Comparison of ENCODE assay signal across 12 cellular contexts in genomic region chr3:185561958-185562357, GRCh38. TPM values are rescaled to one million over a fixed set of nuclear protein-coding genes. Genes with fewer than 3 reads are reported as not detected.
DNase-seq lines count a peak whose midpoint lies in the region; ATAC-seq and TF ChIP-seq lines count a peak whose summit lies in the region.
"Had no signal": no experiment of that assay in that cellular context is flagged by ENCODE, and none has a peak within 500 bp of the region (broad histone marks: within the 10 kb centered on the region; RNA-seq: fewer than 3 reads in every experiment).

No MANE protein-coding gene starts in this region.

- peak; percentile 41 for DNase-seq in GF-D8 (lab: John Stamatoyannopoulos, UW)
- DNase-seq in occipital lobe (lab: John Stamatoyannopoulos, UW): no peak
- DNase-seq in GM19240 (ENCODE audit: insufficient read length, low spot score): no peak
- DNase-seq in glutamatergic neuron: no peak
- DNase-seq: HFFc6, hippocampal formation had no signal

- H3K27me3 ChIP-seq in BLaER1: peaks cover 3% of the 10 kb centered on the region; the same call in 1 of the 2 replicates
- H3K27me3 ChIP-seq in mucosa of rectum (ENCODE audit: control insufficient read depth in 2 of 2, insufficient read depth in 2 of 2, low read length in 2 of 2): no peaks in the 10 kb centered on the region

- no peak for ATAC-seq in GM19397 (IDR thresholded peaks at IDR 0.05; ENCODE audit: unreplicated experiment)

- H3K9me3 ChIP-seq in BLaER1 (no peaks in the 10 kb centered on the region; the same call in 1 of the 2 replicates), mucosa of rectum (ENCODE audit: control insufficient read depth in 2 of 2, low read length in 2 of 2) (no peaks in the 10 kb centered on the region)
- H3K9me3 ChIP-seq: esophagus muscularis mucosa had no signal

- H3K4me3 ChIP-seq in BLaER1: no peak overlapping the region; the same call in 1 of the 2 replicates
- peak overlapping the region in 1 of 2 donors; percentile 20 for H3K4me3 ChIP-seq in mucosa of rectum (ENCODE audit: low read length in 2 of 2)
- H3K4me3 ChIP-seq: esophagus muscularis mucosa had no signal

- H3K4me1 Mint-ChIP-seq in activated naive CD8-positive, alpha-beta T cell (ENCODE audit: low read depth): peaks cover 14% of the 10 kb centered on the region
- no peaks in the 10 kb centered on the region for H3K4me1 Mint-ChIP-seq in glutamatergic neuron (ENCODE audit: low read depth, unreplicated experiment)

- TF ChIP-seq CTCF in glutamatergic neuron (IDR thresholded peaks at IDR 0.05; ENCODE audit: partially characterized antibody, unreplicated experiment): no peak

- no peaks in the 10 kb centered on the region for H4K20me1 ChIP-seq in BLaER1

- H3K36me3 Mint-ChIP-seq in activated naive CD8-positive, alpha-beta T cell: no peaks in the 10 kb centered on the region
- H3K36me3 Mint-ChIP-seq in glutamatergic neuron (ENCODE audit: unreplicated experiment): no peaks in the 10 kb centered on the region

- peak overlapping the region; percentile 7; the same call in 1 of the 2 replicates for H3K9ac ChIP-seq in BLaER1
- peak overlapping the region in 1 of 2 donors; percentile 41 for H3K9ac ChIP-seq in mucosa of rectum (ENCODE audit: low read depth in 1 of 2, low read length in 2 of 2)

- H3K27me3 Mint-ChIP-seq in activated naive CD8-positive, alpha-beta T cell: peaks cover 2% of the 10 kb centered on the region
- H3K27me3 Mint-ChIP-seq in glutamatergic neuron (ENCODE audit: unreplicated experiment): no peaks in the 10 kb centered on the region

- peak overlapping the region; percentile 81 for H3K4me2 ChIP-seq in BLaER1

- H3K36me3 ChIP-seq in BLaER1: no peaks in the 10 kb centered on the region
- no peaks in the 10 kb centered on the region for H3K36me3 ChIP-seq in mucosa of rectum (ENCODE audit: control insufficient read depth in 2 of 2, insufficient read depth in 2 of 2, low read length in 2 of 2)
- H3K36me3 ChIP-seq: esophagus muscularis mucosa had no signal

- H3K9me3 Mint-ChIP-seq in activated naive CD8-positive, alpha-beta T cell (ENCODE audit: low read depth): no peaks in the 10 kb centered on the region
- no peaks in the 10 kb centered on the region for H3K9me3 Mint-ChIP-seq in glutamatergic neuron (ENCODE audit: unreplicated experiment)
- H3K9me3 Mint-ChIP-seq: HFFc6 had no signal

- peak overlapping the region; percentile 61 for H3K27ac ChIP-seq in BLaER1
- H3K27ac ChIP-seq in mucosa of rectum (ENCODE audit: low read depth in 2 of 2, low read length in 2 of 2): peak overlapping the region; percentile 79 to 84
- H3K27ac ChIP-seq: esophagus muscularis mucosa had no signal

- H3K27ac Mint-ChIP-seq in activated naive CD8-positive, alpha-beta T cell: peak overlapping the region; percentile 54
- no peak overlapping the region for H3K27ac Mint-ChIP-seq in glutamatergic neuron (ENCODE audit: unreplicated experiment)
- H3K27ac Mint-ChIP-seq: HFFc6 had no signal

- H3K4me3 Mint-ChIP-seq in activated naive CD8-positive, alpha-beta T cell: no peak overlapping the region
- H3K4me3 Mint-ChIP-seq in glutamatergic neuron (ENCODE audit: unreplicated experiment): no peak overlapping the region
- H3K4me3 Mint-ChIP-seq: HFFc6 had no signal

- peaks cover 15% of the 10 kb centered on the region for H3K4me1 ChIP-seq in BLaER1
- H3K4me1 ChIP-seq in mucosa of rectum (ENCODE audit: control insufficient read depth in 2 of 2, insufficient read depth in 2 of 2, low read length in 2 of 2): peaks cover 15 to 22% of the 10 kb centered on the region in 2 donors

RNA-seq across cellular contexts. Expression of gene LIPH, which starts 9.6 kb away (rescaled TPM):
- total RNA-seq in occipital lobe (not detected), glutamatergic neuron (ENCODE audit: unreplicated experiment) (not detected)
- total RNA-seq: cerebellum had no signal

RNA-seq across cellular contexts. Expression of gene SENP2, which starts 24.1 kb away (rescaled TPM):
- total RNA-seq in occipital lobe (43.5 TPM), glutamatergic neuron (ENCODE audit: unreplicated experiment) (54.6 TPM)
